Comparison of ENCODE assay signal across 9 cellular contexts in the genomic region with DNA sequence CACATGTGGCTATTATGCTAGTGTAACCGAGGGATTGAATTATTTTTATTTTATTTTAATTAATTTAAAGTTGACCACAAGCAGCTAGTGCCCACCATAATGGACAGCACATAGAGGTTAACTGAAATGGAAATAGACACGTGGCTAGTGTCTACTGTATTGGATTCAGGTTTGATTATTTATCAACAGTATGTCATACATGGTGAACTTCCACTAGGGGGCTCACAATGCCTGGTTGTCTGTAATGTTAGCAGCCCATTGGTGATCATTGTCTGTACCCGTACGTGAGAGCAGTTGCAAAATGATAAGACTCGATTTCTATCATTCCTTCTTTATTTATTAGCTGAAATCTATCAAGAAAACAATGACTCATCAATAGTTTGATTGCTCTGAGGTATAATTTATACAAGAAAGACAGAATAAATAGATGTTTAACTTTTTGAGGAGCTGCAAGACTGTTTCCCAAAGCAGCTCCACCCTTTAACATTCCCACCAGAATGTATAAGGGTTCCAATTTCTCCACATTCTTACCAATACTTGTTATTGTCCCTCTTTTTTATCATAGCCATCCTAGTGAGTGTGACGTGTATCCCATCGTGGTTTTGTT.
DNase-seq lines count a peak whose midpoint lies in the region; ATAC-seq and TF ChIP-seq lines count a peak whose summit lies in the region.
"Had no signal": no experiment of that assay in that cellular context is flagged by ENCODE, and none has a peak within 500 bp of the region (broad histone marks: within the 10 kb centered on the region; RNA-seq: fewer than 3 reads in every experiment).

No MANE protein-coding gene starts in this region.

- H3K27me3 Mint-ChIP-seq in T-helper 2 cell treated with Interferon-gamma antibody and Interleukin-4, amounts not matched to agents 5 μg/mL and 100 μg/mL, for 36 hours (ENCODE audit: low read depth), result peaks cover 17% of the 10 kb centered on the region

- no peaks in the 10 kb centered on the region for H3K36me3 Mint-ChIP-seq in T-helper 2 cell treated with Interferon-gamma antibody and Interleukin-4, amounts not matched to agents 5 μg/mL and 100 μg/mL, for 36 hours (ENCODE audit: low read depth)
- H3K36me3 Mint-ChIP-seq: IgD-negative memory B cell had no signal

- H3K27ac Mint-ChIP-seq in T-helper 2 cell treated with Interferon-gamma antibody and Interleukin-4, amounts not matched to agents 5 μg/mL and 100 μg/mL, for 36 hours, result no peak overlapping the region
- H3K27ac Mint-ChIP-seq: IgD-negative memory B cell had no signal

- peak; percentile 75 for TF ChIP-seq CTCF in AG09309 (IDR thresholded peaks at IDR 0.05; ENCODE audit: control insufficient read depth, insufficient read depth, low read depth, low read length, missing control alignments)

- no peak overlapping the region for H3K4me3 Mint-ChIP-seq in T-helper 2 cell treated with Interferon-gamma antibody and Interleukin-4, amounts not matched to agents 5 μg/mL and 100 μg/mL, for 36 hours
- H3K4me3 Mint-ChIP-seq: IgD-negative memory B cell had no signal

- peaks cover 1% of the 10 kb centered on the region for H3K4me1 Mint-ChIP-seq in T-helper 2 cell treated with Interferon-gamma antibody and Interleukin-4, amounts not matched to agents 5 μg/mL and 100 μg/mL, for 36 hours (ENCODE audit: low read depth)

- H3K4me3 ChIP-seq in AG09309 (ENCODE audit: control insufficient read depth, low read depth, low read length), result no peak overlapping the region

- no peak for DNase-seq in AG09309 (ENCODE audit: low read depth)
- peak; percentile 78 for DNase-seq in NCI-H1694 treated with DMSO at 0.1 percent for 48 hours (lab: John Stamatoyannopoulos, UW)
- DNase-seq in T-helper 2 cell treated with Interferon-gamma antibody and Interleukin-4, amounts not matched to agents 5 μg/mL and 100 μg/mL, for 36 hours (ENCODE audit: low spot score), result peak; percentile 17
- DNase-seq in cerebellum (ENCODE audit: low spot score), result peak; percentile 32
- peak; percentile 72 for DNase-seq in left kidney (ENCODE audit: low read depth, low spot score)
- DNase-seq in stimulated activated CD8-positive, alpha-beta memory T cell treated with anti-CD3 and anti-CD28 coated beads, Interleukin-12 subunit alpha, Interleukin-12 subunit beta, amount 100 ng/mL, for 4 hours (ENCODE audit: low read depth), result peak; percentile 4

- ATAC-seq in GM18502 (IDR thresholded peaks at IDR 0.05; ENCODE audit: poor library complexity, unreplicated experiment) (peak; percentile 94), HG02870 (IDR thresholded peaks at IDR 0.05; ENCODE audit: unreplicated experiment) (peak; percentile 95)

- H3K9me3 Mint-ChIP-seq in T-helper 2 cell treated with Interferon-gamma antibody and Interleukin-4, amounts not matched to agents 5 μg/mL and 100 μg/mL, for 36 hours, result no peaks in the 10 kb centered on the region
